23 cellular contexts compared by ENCODE assay signal in the genomic region with DNA sequence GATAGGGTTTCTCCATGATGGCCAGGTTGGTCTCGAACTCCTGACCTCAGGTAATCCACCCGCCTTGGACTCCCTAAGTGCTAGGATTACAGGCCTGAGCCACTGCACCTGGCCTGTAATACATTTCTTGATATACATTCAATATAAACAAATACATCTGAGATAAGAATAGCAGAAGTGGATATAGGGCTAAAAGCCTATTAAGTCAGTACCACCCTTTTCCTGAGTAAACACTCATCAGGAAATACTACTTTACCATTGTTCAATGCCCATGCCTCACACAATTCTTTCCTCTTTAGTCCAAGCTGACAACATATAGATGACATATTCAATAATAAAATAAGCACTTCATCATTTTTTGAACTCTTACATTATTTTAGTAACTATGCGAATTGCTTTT.
"Had no signal": no experiment of that assay in that cellular context is flagged by ENCODE, and none has a peak within 500 bp of the region (broad histone marks: within the 10 kb centered on the region; RNA-seq: fewer than 3 reads in every experiment).

No MANE protein-coding gene starts in this region.

- DNase-seq: activated CD4-positive, alpha-beta memory T cell treated with anti-CD3 and anti-CD28 coated beads for 36 hours; activated CD4-positive, alpha-beta T cell treated with anti-CD3 and anti-CD28 coated beads for 36 hours; activated CD8-positive, alpha-beta memory T cell treated with anti-CD3 and anti-CD28 coated beads, Interleukin-2, amount 10 ng/mL, durations not matched to agents 7 days and 5 days; activated naive CD4-positive, alpha-beta T cell treated with anti-CD3 and anti-CD28 coated beads for 36 hours; body of pancreas; central memory CD4-positive, alpha-beta T cell; gastrocnemius medialis; heart left ventricle; kidney; left lung; midbrain; nephron progenitor cell; nucleus accumbens; posterior cingulate gyrus; sigmoid colon; spleen; stimulated activated CD4-positive, alpha-beta T cell treated with anti-CD3 and anti-CD28 coated beads, Interleukin-4, amount 100 ng/mL, for 4 hours; T-helper 2 cell had no signal

- ATAC-seq: activated CD4-positive, alpha-beta T cell treated with anti-CD3 and anti-CD28 coated beads for 36 hours; activated CD8-positive, alpha-beta memory T cell treated with anti-CD3 and anti-CD28 coated beads, Interleukin-2, amount 10 ng/mL, durations not matched to agents 7 days and 5 days; body of pancreas; esophagus mucosa; gastrocnemius medialis; heart left ventricle; left lung; stimulated activated memory B cell treated with anti-CD40 and anti-IgM and Interleukin-4, amounts not matched to agents 10 μg/mL and 1 μg/mL and 100 μg/mL, for 72 hours; WTC11 had no signal

- FAIRE-seq: colon, kidney had no signal

- H3K27ac ChIP-seq: body of pancreas, gastrocnemius medialis, heart left ventricle, left lung, sigmoid colon, spleen, thoracic aorta had no signal

- H3K4me3 ChIP-seq: body of pancreas, gastrocnemius medialis, heart left ventricle, left lung, sigmoid colon, spleen, thoracic aorta had no signal

- H3K36me3 ChIP-seq: gastrocnemius medialis, left lung, sigmoid colon, thoracic aorta had no signal

- H3K27me3 ChIP-seq: body of pancreas, gastrocnemius medialis, heart left ventricle, left lung, sigmoid colon, spleen had no signal

- H3K9me3 ChIP-seq: body of pancreas, gastrocnemius medialis, heart left ventricle, left lung, sigmoid colon, spleen, thoracic aorta had no signal
